8 cellular contexts compared by ENCODE assay signal in the genomic region with DNA sequence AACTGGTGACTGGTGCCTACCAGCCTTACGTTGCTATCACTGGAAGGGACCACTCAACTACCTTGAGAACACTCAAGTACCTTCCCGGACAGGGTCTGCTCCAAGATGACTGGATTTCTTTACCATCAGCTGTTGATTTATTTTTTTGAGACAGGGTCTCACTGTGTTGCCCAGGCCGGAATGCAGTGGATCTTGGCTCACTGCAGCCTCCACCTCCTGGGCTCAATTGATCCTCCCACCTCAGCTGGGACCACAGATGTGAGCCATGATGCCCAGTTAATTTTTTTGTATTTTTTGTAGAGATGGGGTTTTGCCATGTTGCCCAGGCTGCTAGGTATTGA. TPM values are rescaled to one million over a fixed set of nuclear protein-coding genes. Genes with fewer than 3 reads are reported as not detected.
DNase-seq lines count a peak whose midpoint lies in the region; ATAC-seq and TF ChIP-seq lines count a peak whose summit lies in the region.
"Had no signal": no experiment of that assay in that cellular context is flagged by ENCODE, and none has a peak within 500 bp of the region (broad histone marks: within the 10 kb centered on the region; RNA-seq: fewer than 3 reads in every experiment).

No MANE protein-coding gene starts in this region.

- H3K79me2 ChIP-seq in PC-3 (ENCODE audit: low read length): no peaks in the 10 kb centered on the region

- H3K4me2 ChIP-seq in PC-3 (ENCODE audit: low read length): peak overlapping the region; percentile 29

- peak overlapping the region; percentile 53 for H3K27ac ChIP-seq in PC-3 (ENCODE audit: low read length)
- H3K27ac ChIP-seq in breast epithelium: peak overlapping the region; percentile 78 to 89
- peak overlapping the region; percentile 61 for H3K27ac ChIP-seq in muscle layer of colon (ENCODE audit: low read depth, low read length)
- H3K27ac ChIP-seq in transverse colon: peak overlapping the region; percentile 75 to 81 (median 78)

- H3K36me3 ChIP-seq in PC-3 (ENCODE audit: low read depth, low read length) (peaks cover 21% of the 10 kb centered on the region), breast epithelium (no peaks in the 10 kb centered on the region), muscle layer of colon (ENCODE audit: insufficient read depth, low read length) (peaks cover 5% of the 10 kb centered on the region), transverse colon (peaks cover 0 to 3% (median 0%) of the 10 kb centered on the region in 4 donors)

- WGBS in transverse colon (ENCODE audit: low coverage in 1 of 2), 2 donors: 83% methylated on average over 3 of the region's 3 CpGs; no CpG with 5 or more reads in 1 of the 2 donors

- in situ Hi-C loops in transverse colon (cut with MboI; ENCODE audit: low pct_ligation_motif_present in 1 of 4, low pct_unique_long_range_greater_than_20kb in 1 of 4, low sequenced_read_pairs in 3 of 4): loop anchor here in 1 of 4 donors (25.0 kb wide), 1 partner anchor 109 kb away; no protein-coding TSS in a partner anchor

- peaks cover 14% of the 10 kb centered on the region for H3K4me1 ChIP-seq in PC-3 (ENCODE audit: insufficient read depth, low read length)
- H3K4me1 ChIP-seq in breast epithelium: no peaks in the 10 kb centered on the region
- H3K4me1 ChIP-seq in muscle layer of colon (ENCODE audit: insufficient read depth, low read length): peaks cover 55% of the 10 kb centered on the region
- H3K4me1 ChIP-seq in transverse colon: peaks cover 0 to 25% (median 8%) of the 10 kb centered on the region in 4 donors

- H3K9me3 ChIP-seq in PC-3 (ENCODE audit: low read length): no peaks in the 10 kb centered on the region
- no peaks in the 10 kb centered on the region for H3K9me3 ChIP-seq in breast epithelium
- H3K9me3 ChIP-seq in muscle layer of colon (ENCODE audit: low read length): no peaks in the 10 kb centered on the region
- no peaks in the 10 kb centered on the region for H3K9me3 ChIP-seq in transverse colon

- H3K27me3 ChIP-seq in PC-3 (ENCODE audit: low read length) (no peaks in the 10 kb centered on the region), breast epithelium (no peaks in the 10 kb centered on the region), muscle layer of colon (ENCODE audit: control insufficient read depth in 1 of 2, insufficient read depth in 2 of 2, low read length in 2 of 2) (no peaks in the 10 kb centered on the region), transverse colon (no peaks in the 10 kb centered on the region)

- CTCF ChIA-PET in PC-3 (lab: Charles Lee): interaction anchor here (0.6 to 1.0 kb wide), 4 partner anchors 12 to 125 kb away, joined by 3 to 4 read pairs (median 4); no protein-coding TSS in a partner anchor

- H2AFZ ChIP-seq in PC-3 (ENCODE audit: low read length): peak overlapping the region; percentile 6; the same call in 1 of the 2 replicates

- no peak for TF ChIP-seq EP300 in transverse colon (IDR thresholded peaks at IDR 0.05; ENCODE audit: low read depth)

- H3K4me3 ChIP-seq in PC-3 (ENCODE audit: low read length) (no peak overlapping the region), breast epithelium (no peak overlapping the region), muscle layer of colon (ENCODE audit: low read depth in 1 of 2, low read length in 2 of 2) (no peak overlapping the region), transverse colon (no peak overlapping the region)

- no peaks in the 10 kb centered on the region for H3K9me2 ChIP-seq in PC-3 (replicated peaks; ENCODE audit: low read length)

- H3F3A ChIP-seq in PC-3 (ENCODE audit: low read length, unreplicated experiment): peaks cover 4% of the 10 kb centered on the region

- no peaks in the 10 kb centered on the region for H4K20me1 ChIP-seq in PC-3 (ENCODE audit: low read length)

- H3K9ac ChIP-seq in PC-3 (ENCODE audit: low read length) (peak overlapping the region; percentile 3; the same call in 1 of the 2 replicates), muscle layer of colon (ENCODE audit: low read length) (no peak overlapping the region)

- POLR2A ChIA-PET in PC-3 (lab: Charles Lee; ENCODE audit: unreplicated experiment): interaction anchor here (0.6 to 0.7 kb wide), 6 partner anchors 12 to 769 kb away, joined by 3 to 5 read pairs (median 4); no protein-coding TSS in a partner anchor

- intact Hi-C loops in PC-3 (cut with micrococcal nuclease): loop anchor here (1.0 to 2.0 kb wide), 9 partner anchors 12 to 125 kb away; a partner anchor contains a TSS
- intact Hi-C loops in breast epithelium (cut with DNase I; ENCODE audit: low total_unique reads): no loop called here
- intact Hi-C loops in transverse colon (cut with DNase I; ENCODE audit: low total_unique reads): loop anchor here (2.0 to 10.0 kb wide), 3 partner anchors 47 to 124 kb away; a partner anchor contains a TSS

- DNase-seq in PC-3: no peak
- DNase-seq in breast epithelium (ENCODE audit: low spot score in 2 of 2): no peak
- DNase-seq in transverse colon: no peak
- no peak for DNase-seq in SHP77 treated with DMSO at 0.1 percent for 48 hours (lab: John Stamatoyannopoulos, UW)
- no peak for DNase-seq in T-helper 9 cell
- DNase-seq in T1000 (lab: John Stamatoyannopoulos, UW): no peak
- DNase-seq: activated gamma-delta T cell had no signal

- no TSS peak for BruUV-seq in PC-3 (replicated peaks; lab: Mats Ljungman, UMichigan)

- TF ChIP-seq CTCF in PC-3 (conservative IDR thresholded peaks at IDR 0.05; ENCODE audit: low read depth, low read length): no peak
- no peak for TF ChIP-seq CTCF in breast epithelium (IDR thresholded peaks at IDR 0.05)
- no peak for TF ChIP-seq CTCF in transverse colon (IDR thresholded peaks at IDR 0.05)

- ATAC-seq in PC-3: no peak

- TF ChIP-seq POLR2A in breast epithelium (IDR thresholded peaks at IDR 0.05) (no peak), transverse colon (IDR thresholded peaks at IDR 0.05) (no peak)

RNA-seq across cellular contexts. Expression of a gene that starts 45.2 kb away (rescaled TPM):
- total RNA-seq in PC-3 (2014; rRNA removed) (118 and 158 TPM in 2 replicates), breast epithelium (100 to 1,000 TPM in 2 of 3 donors, 10 to 100 TPM in 1; 43.0 to 192 (median 138) TPM), transverse colon (10 to 100 TPM; 31.4 to 90.1 (median 44.6) TPM)

RNA-seq across cellular contexts. Expression of a gene that starts 57.5 kb away (rescaled TPM):
- total RNA-seq in PC-3 (2014; rRNA removed) (97.0 and 97.2 TPM in 2 replicates), breast epithelium (10 to 100 TPM; 10.1 to 17.9 (median 13.4) TPM), transverse colon (10 to 100 TPM in 3 of 4 donors, 1 to 10 TPM in 1; 8.0 to 16.8 (median 13.1) TPM)
